ENCODE assay signal across 20 cellular contexts in genomic region chr7:24706211-24707165, GRCh38. TPM values are rescaled to one million over a fixed set of nuclear protein-coding genes. Genes with fewer than 3 reads are reported as not detected.
A peak's percentile ranks its signal among the peaks of the same experiment; 100 is the strongest.
DNase-seq lines count a peak whose midpoint lies in the region; ATAC-seq and TF ChIP-seq lines count a peak whose summit lies in the region.
"Had no signal": no experiment of that assay in that cellular context is flagged by ENCODE, and none has a peak within 500 bp of the region (broad histone marks: within the 10 kb centered on the region; RNA-seq: fewer than 3 reads in every experiment).

No MANE protein-coding gene starts in this region.

- ATAC-seq in GM23338 = peak; percentile 9; the same call in 2 of the 3 replicates
- ATAC-seq in psoas muscle = peak in 2 of 4 donors; percentile 16 to 21
- no peak for ATAC-seq in HG02885 (IDR thresholded peaks at IDR 0.05; ENCODE audit: poor library complexity, unreplicated experiment)
- ATAC-seq: Panc1 had no signal

- no peaks in the 10 kb centered on the region for H3K79me2 ChIP-seq in GM23338 (replicated peaks; ENCODE audit: insufficient read depth)

- 0 out of 3 replicates have a peak, but pooled peaks cover 3% of the 10 kb centered on the region for H3K9me3 Mint-ChIP-seq in GM23338

- no peaks in the 10 kb centered on the region; a peak in 1 of 22 replicates for H3K9me3 ChIP-seq in BLaER1 treated with 17β-estradiol and CSF1 and Interleukin-3, amounts not matched to agents 10 nM and 100 nM (replicated peaks in 1 of 11)
- H3K9me3 ChIP-seq in esophagus muscularis mucosa (no peaks in the 10 kb centered on the region), psoas muscle (no peaks in the 10 kb centered on the region)
- H3K9me3 ChIP-seq: A549, SK-N-SH had no signal

- H3K4me3 ChIP-seq in BLaER1 treated with 17β-estradiol and CSF1 and Interleukin-3, amounts not matched to agents 10 nM and 100 nM = peak overlapping the region in 5 of 10 experiments; percentile 8 to 42 (median 19); a peak in 4 of 20 replicates
- H3K4me3 ChIP-seq in GM23338 (no peak overlapping the region), esophagus muscularis mucosa (no peak overlapping the region), psoas muscle (no peak overlapping the region)
- H3K4me3 ChIP-seq: A549 had no signal

- no peak for TF ChIP-seq EP300 in esophagus muscularis mucosa (IDR thresholded peaks at IDR 0.05)

- intact Hi-C loops in esophagus muscularis mucosa (cut with DNase I) (no loop called here), psoas muscle (cut with DNase I) (no loop called here)

- peaks cover 0 to 77% (median 36%) of the 10 kb centered on the region in 11 experiments; a peak in 18 of 22 replicates for H4K20me1 ChIP-seq in BLaER1 treated with 17β-estradiol and CSF1 and Interleukin-3, amounts not matched to agents 10 nM and 100 nM
- H4K20me1 ChIP-seq in GM23338 (replicated peaks; ENCODE audit: insufficient read depth) = peaks cover 9% of the 10 kb centered on the region; the same call in 1 of the 2 replicates

- H3F3A ChIP-seq in GM23338 (replicated peaks; ENCODE audit: low read depth) = 0 out of 2 replicates have a peak, but pooled peaks cover 3% of the 10 kb centered on the region

- H3K36me3 ChIP-seq in BLaER1 treated with 17β-estradiol and CSF1 and Interleukin-3, amounts not matched to agents 10 nM and 100 nM = peaks cover 0 to 19% (median 0%) of the 10 kb centered on the region in 11 experiments; a peak in 6 of 22 replicates
- no peaks in the 10 kb centered on the region for H3K36me3 ChIP-seq in GM23338 (ENCODE audit: insufficient read depth)
- H3K36me3 ChIP-seq in esophagus muscularis mucosa = peaks cover 0 to 7% (median 0%) of the 10 kb centered on the region in 4 donors
- peaks cover 0 to 4% of the 10 kb centered on the region in 2 donors for H3K36me3 ChIP-seq in psoas muscle (ENCODE audit: insufficient read depth in 1 of 2, low read depth in 1 of 2)

- WGBS in esophagus muscularis mucosa = 92% methylated on average over 23 of the region's 30 CpGs
- 58 to 76% (median 68%) methylated on average over 30 of the region's 30 CpGs for WGBS in psoas muscle, 3 donors

- H3K27me3 ChIP-seq in BLaER1 treated with 17β-estradiol and CSF1 and Interleukin-3, amounts not matched to agents 10 nM and 100 nM = peaks cover 47 to 81% (median 62%) of the 10 kb centered on the region in 11 experiments
- H3K27me3 ChIP-seq in GM23338 (ENCODE audit: insufficient read depth) (no peaks in the 10 kb centered on the region), esophagus muscularis mucosa (no peaks in the 10 kb centered on the region), psoas muscle (ENCODE audit: insufficient read depth in 3 of 3, low read length in 2 of 3) (no peaks in the 10 kb centered on the region)

- peak overlapping the region in 6 of 11 experiments; percentile 35 to 59 (median 44); a peak in 8 of 22 replicates for H3K27ac ChIP-seq in BLaER1 treated with 17β-estradiol and CSF1 and Interleukin-3, amounts not matched to agents 10 nM and 100 nM
- no peak overlapping the region for H3K27ac ChIP-seq in GM23338 (ENCODE audit: low read depth)
- no peak overlapping the region for H3K27ac ChIP-seq in esophagus muscularis mucosa (replicated peaks in 1 of 4)
- H3K27ac ChIP-seq in psoas muscle = peak overlapping the region; percentile 8
- H3K27ac ChIP-seq: A549, C4-2B, HL-60 had no signal

- peak overlapping the region; percentile 79 to 96 (median 92) for H3K4me2 ChIP-seq in BLaER1 treated with 17β-estradiol and CSF1 and Interleukin-3, amounts not matched to agents 10 nM and 100 nM
- H3K4me2 ChIP-seq in GM23338 = no peak overlapping the region
- H3K4me2 ChIP-seq: A549, SK-N-SH had no signal

- peaks cover 40% of the 10 kb centered on the region for H3K4me1 Mint-ChIP-seq in GM23338

- H3K9me2 ChIP-seq in GM23338 (ENCODE audit: insufficient read depth) = no peaks in the 10 kb centered on the region
- H3K9me2 ChIP-seq: SK-N-SH had no signal

- no peak overlapping the region for H3K27ac Mint-ChIP-seq in GM23338

- no peak overlapping the region for H2AFZ ChIP-seq in GM23338

- no peak for DNase-seq in GM23338 (ENCODE audit: low spot score)
- peak; percentile 89 for DNase-seq in esophagus muscularis mucosa (ENCODE audit: extremely low spot score)
- no peak for DNase-seq in psoas muscle
- no peak for DNase-seq in HT-29 (ENCODE audit: low spot score)
- DNase-seq in OCI-M1 (lab: John Stamatoyannopoulos, UW) = no peak
- no peak for DNase-seq in stimulated activated naive CD4-positive, alpha-beta T cell (lab: John Stamatoyannopoulos, UW)
- DNase-seq: DMS 273 treated with DMSO at 0.1 percent for 48 hours, KG1, NCI-H146, NCI-H2081, NCI-H510A, NCI-H82, SHP77, SK-N-SH had no signal

- H3K4me1 ChIP-seq in BLaER1 treated with 17β-estradiol and CSF1 and Interleukin-3, amounts not matched to agents 10 nM and 100 nM = peaks cover 31 to 57% (median 50%) of the 10 kb centered on the region in 10 experiments
- H3K4me1 ChIP-seq in GM23338 (ENCODE audit: insufficient read depth) = no peaks in the 10 kb centered on the region; the same call in 1 of the 2 replicates
- H3K4me1 ChIP-seq in esophagus muscularis mucosa = peaks cover 7 to 19% (median 13%) of the 10 kb centered on the region in 4 donors
- H3K4me1 ChIP-seq in psoas muscle = peaks cover 52% of the 10 kb centered on the region

- H3K9ac ChIP-seq in BLaER1 treated with 17β-estradiol and CSF1 and Interleukin-3, amounts not matched to agents 10 nM and 100 nM = peak overlapping the region in 6 of 11 experiments; percentile 10 to 61 (median 42); a peak in 9 of 22 replicates
- H3K9ac ChIP-seq: SK-N-SH had no signal

- H3K27me3 Mint-ChIP-seq in GM23338 (ENCODE audit: insufficient read depth, low read depth, poor library complexity) = peaks cover 17% of the 10 kb centered on the region

- H3K4me3 Mint-ChIP-seq in GM23338 = no peak overlapping the region; the same call in 2 of the 3 replicates

- no peak for TF ChIP-seq POLR2A in esophagus muscularis mucosa (IDR thresholded peaks at IDR 0.05; ENCODE audit: low read depth)

- TF ChIP-seq CTCF in GM23338 (conservative IDR thresholded peaks at IDR 0.05; ENCODE audit: low read depth in 2 of 2) = no peak
- TF ChIP-seq CTCF in esophagus muscularis mucosa (IDR thresholded peaks at IDR 0.05) = no peak
- TF ChIP-seq CTCF in psoas muscle (IDR thresholded peaks at IDR 0.05) = no peak

- peaks cover 15% of the 10 kb centered on the region for H3K36me3 Mint-ChIP-seq in GM23338 (ENCODE audit: low read depth)

TF ChIP-seq in GM23338, 12 proteins besides CTCF, POLR2A, EP300 and RAD21 (continues in another document):
- TF ChIP-seq EZH2 (IDR thresholded peaks at IDR 0.05; ENCODE audit: low read depth, unreplicated experiment) = no peak
- no peak for TF ChIP-seq STAT1 (IDR thresholded peaks at IDR 0.05; ENCODE audit: unreplicated experiment)
- no peak for TF ChIP-seq NANOG (IDR thresholded peaks at IDR 0.05; ENCODE audit: borderline replicate concordance)

RNA-seq across cellular contexts. Expression of gene GSDME, which starts 50.8 kb away (rescaled TPM):
- total RNA-seq in GM23338 (2014; rRNA removed; shearing (Covaris generic)) = 8.3 and 9.7 TPM in 2 replicates
- 7.3 and 8.5 TPM in 2 replicates for polyA plus RNA-seq in GM23338 (2016; fragmentation: Nextera tagmentation; extraction: Ambion mirVana)
- total RNA-seq in esophagus muscularis mucosa = 10 to 100 TPM in 3 of 4 donors, 1 to 10 TPM in 1; 6.5 to 12.2 (median 11.0) TPM
- total RNA-seq in psoas muscle = 10 to 100 TPM; 10.9 to 32.1 (median 16.0) TPM
- polyA plus RNA-seq in psoas muscle = 10 to 100 TPM in 1 of 3 donors, 1 to 10 TPM in 2; 4.9 to 30.7 (median 8.3) TPM
- total RNA-seq in HT-29 (2014; rRNA removed; shearing (Covaris generic)) = not detected in 2 replicates

Comparison
In these comparisons a context has a peak if more than half of its experiments do, and no peak if none do; other contexts are left out.
1. H3K27ac ChIP-seq: peak in BLaER1 treated with 17β-estradiol and CSF1 and Interleukin-3, amounts not matched to agents 10 nM and 100 nM (6 of 11) and psoas muscle (single experiment); none in GM23338 (single experiment) and esophagus muscularis mucosa (0 of 4).